ENCODE assay signal across 17 cellular contexts in the genomic region with DNA sequence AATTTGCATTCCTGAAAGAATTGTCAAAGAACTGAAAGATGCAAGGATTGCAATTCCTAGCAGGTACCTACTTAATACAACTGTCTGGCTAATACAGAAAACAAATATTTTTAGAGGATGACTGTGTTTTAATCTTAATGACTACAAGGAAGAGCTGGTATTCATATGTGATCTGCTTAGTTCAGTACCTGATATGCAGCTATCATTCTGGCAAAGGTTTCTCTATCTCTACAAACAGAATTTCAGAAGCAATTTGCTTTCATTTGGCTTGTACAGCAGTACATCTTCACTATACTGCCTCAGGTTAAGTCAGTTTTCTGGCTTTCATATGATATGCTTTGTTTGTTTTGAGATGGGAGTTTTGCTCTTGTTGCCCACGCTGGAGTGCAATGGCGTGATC. TPM values are rescaled to one million over a fixed set of nuclear protein-coding genes. Genes with fewer than 3 reads are reported as not detected.
A peak's percentile ranks its signal among the peaks of the same experiment; 100 is the strongest.
DNase-seq lines count a peak whose midpoint lies in the region; TF ChIP-seq lines count a peak whose summit lies in the region.
"Had no signal": no experiment of that assay in that cellular context is flagged by ENCODE, and none has a peak within 500 bp of the region (broad histone marks: within the 10 kb centered on the region; RNA-seq: fewer than 3 reads in every experiment).

No MANE protein-coding gene starts in this region.

- intact Hi-C loops in CD4-positive, alpha-beta memory T cell (cut with micrococcal nuclease), result loop anchor here (2.0 to 5.0 kb wide), 3 partner anchors 51 to 213 kb away; a partner anchor contains a TSS

- in situ Hi-C loops in GM23248 (cut with MboI), result no loop called here

- H3K9me3 ChIP-seq in CD4-positive, alpha-beta memory T cell (ENCODE audit: control insufficient read depth in 1 of 2, low read length in 2 of 2), result no peaks in the 10 kb centered on the region
- no peaks in the 10 kb centered on the region for H3K9me3 ChIP-seq in GM23248 (ENCODE audit: low read depth)
- H3K9me3 ChIP-seq: adrenal gland, colonic mucosa, esophagus muscularis mucosa, left ventricle myocardium inferior, SJSA1 had no signal

- H3K79me2 ChIP-seq in GM23248 (ENCODE audit: insufficient read depth), result peaks cover 100% of the 10 kb centered on the region

- peak overlapping the region; percentile 61 for H3K27ac ChIP-seq in CD4-positive, alpha-beta memory T cell (ENCODE audit: low read depth, low read length)
- H3K27ac ChIP-seq in GM23248 (0 out of 2 replicates have a peak overlapping the region, but pooled peaks have one; percentile 11), VCaP (peak overlapping the region; percentile 59)
- H3K27ac ChIP-seq: adrenal gland, colonic mucosa, esophagus muscularis mucosa, left ventricle myocardium inferior had no signal

- peaks cover 21% of the 10 kb centered on the region; the same call in 1 of the 2 replicates for H4K20me1 ChIP-seq in GM23248 (ENCODE audit: insufficient read depth)

- no peaks in the 10 kb centered on the region for H3K36me3 ChIP-seq in CD4-positive, alpha-beta memory T cell (ENCODE audit: insufficient read depth, low read length)
- H3K36me3 ChIP-seq in GM23248 (ENCODE audit: low read depth), result no peaks in the 10 kb centered on the region
- H3K36me3 ChIP-seq: adrenal gland, colonic mucosa, esophagus muscularis mucosa, left ventricle myocardium inferior, neural progenitor cell had no signal

- H3K27ac Mint-ChIP-seq in CD4-positive, alpha-beta memory T cell, result peak overlapping the region; percentile 82 to 96 (median 92)
- peak overlapping the region in 5 of 6 donors; percentile 41 to 86 (median 74) for H3K27ac Mint-ChIP-seq in immature natural killer cell
- H3K27ac Mint-ChIP-seq: neural progenitor cell had no signal

- peaks cover 94% of the 10 kb centered on the region for H3K4me1 ChIP-seq in CD4-positive, alpha-beta memory T cell (ENCODE audit: insufficient read depth, low read length)
- peaks cover 32% of the 10 kb centered on the region for H3K4me1 ChIP-seq in GM23248 (ENCODE audit: insufficient read depth)

- no peaks in the 10 kb centered on the region for H3K9me3 Mint-ChIP-seq in CD4-positive, alpha-beta memory T cell
- peaks cover 0 to 2% (median 0%) of the 10 kb centered on the region in 6 donors for H3K9me3 Mint-ChIP-seq in immature natural killer cell

- no peak for TF ChIP-seq CTCF in VCaP (conservative IDR thresholded peaks at IDR 0.05)

- H3K9ac ChIP-seq in GM23248, result no peak overlapping the region
- H3K9ac ChIP-seq: neural progenitor cell had no signal

- no peaks in the 10 kb centered on the region for H3K27me3 ChIP-seq in CD4-positive, alpha-beta memory T cell (ENCODE audit: insufficient read depth, low read length)
- H3K27me3 ChIP-seq in GM23248 (replicated peaks; ENCODE audit: insufficient read depth), result no peaks in the 10 kb centered on the region
- H3K27me3 ChIP-seq: adrenal gland, colonic mucosa, esophagus muscularis mucosa, hepatocyte, neural progenitor cell, SJSA1 had no signal

- peak overlapping the region; percentile 10 for H3K4me2 ChIP-seq in GM23248 (ENCODE audit: unreplicated experiment)
- H3K4me2 ChIP-seq: hepatocyte, neural progenitor cell had no signal

- DNase-seq in CD4-positive, alpha-beta memory T cell, result peak in 2 of 5 donors; percentile 17
- DNase-seq in GM23248, result no peak
- DNase-seq in immature natural killer cell, result no peak
- DNase-seq in HCEC 1CT, result no peak
- DNase-seq in DMS79 (lab: John Stamatoyannopoulos, UW), result no peak
- no peak for DNase-seq in MV-4-11 (lab: John Stamatoyannopoulos, UW)
- DNase-seq: activated CD4-positive, alpha-beta T cell treated with anti-CD3 and anti-CD28 coated beads, Interleukin-2, amount 50 U/mL, for 1 hour; adrenal gland; colonic mucosa; left ventricle myocardium inferior; NCI-H187 treated with DMSO at 0.1 percent for 48 hours; NCI-H748 treated with DMSO at 0.1 percent for 48 hours had no signal

- H3K27me3 Mint-ChIP-seq in CD4-positive, alpha-beta memory T cell, result no peaks in the 10 kb centered on the region
- no peaks in the 10 kb centered on the region for H3K27me3 Mint-ChIP-seq in immature natural killer cell (ENCODE audit: low read depth in 3 of 3)

- H3F3A ChIP-seq in GM23248 (ENCODE audit: insufficient read depth), result peaks cover 33% of the 10 kb centered on the region

- H3K36me3 Mint-ChIP-seq in CD4-positive, alpha-beta memory T cell, result peaks cover 0 to 4% of the 10 kb centered on the region in 2 donors
- H3K36me3 Mint-ChIP-seq in immature natural killer cell, result no peaks in the 10 kb centered on the region

- H2AFZ ChIP-seq in GM23248, result no peak overlapping the region
- H2AFZ ChIP-seq: hepatocyte, neural progenitor cell had no signal

- POLR2A ChIA-PET in CD4-positive, alpha-beta memory T cell (lab: Charles Lee; ENCODE audit: partially characterized antibody), result interaction anchor here (1.2 to 5.3 kb wide), 12 partner anchors 9 to 393 kb away, joined by 3 to 78 read pairs (median 6); a partner anchor contains a TSS

- no peaks in the 10 kb centered on the region for H3K9me2 ChIP-seq in GM23248 (ENCODE audit: insufficient read depth)

- peaks cover 63 to 86% (median 72%) of the 10 kb centered on the region in 4 donors for H3K4me1 Mint-ChIP-seq in CD4-positive, alpha-beta memory T cell
- H3K4me1 Mint-ChIP-seq in immature natural killer cell, result peaks cover 70 to 93% of the 10 kb centered on the region in 2 donors

- H3K4me3 Mint-ChIP-seq in CD4-positive, alpha-beta memory T cell, result peak overlapping the region; percentile 28 to 78 (median 70)
- peak overlapping the region in 3 of 5 donors; percentile 28 to 40 (median 36) for H3K4me3 Mint-ChIP-seq in immature natural killer cell
- H3K4me3 Mint-ChIP-seq: neural progenitor cell had no signal

- CTCF ChIA-PET in CD4-positive, alpha-beta memory T cell (lab: Charles Lee; ENCODE audit: partially characterized antibody), result interaction anchor here (0.7 to 3.2 kb wide), 4 partner anchors 46 to 95 kb away, joined by 3 to 10 read pairs (median 9); a partner anchor contains a TSS

- no peak overlapping the region for H3K4me3 ChIP-seq in CD4-positive, alpha-beta memory T cell (ENCODE audit: low read length in 2 of 2)
- no peak overlapping the region for H3K4me3 ChIP-seq in GM23248
- H3K4me3 ChIP-seq: adrenal gland, colonic mucosa, esophagus muscularis mucosa, hepatocyte, left ventricle myocardium inferior, neural progenitor cell, SJSA1 had no signal

- 93 to 97% methylated on average over 2 of the region's 2 CpGs for WGBS in GM23248 (ENCODE audit: low coverage in 1 of 2, low lambda C conversion rate in 2 of 2, missing lambda C conversion rate in 2 of 2), 2 experiments

RNA-seq across cellular contexts. Expression of a gene that starts 51.3 kb away (rescaled TPM):
- total RNA-seq in CD4-positive, alpha-beta memory T cell, result 100 to 1,000 TPM; 159 to 172 TPM
- polyA plus RNA-seq in CD4-positive, alpha-beta memory T cell, result 10 to 100 TPM; 20.1 to 42.1 TPM
- total RNA-seq in GM23248 (2014; rRNA removed; shearing (Covaris generic)), result 62.3 and 87.2 TPM in 2 replicates
- 41.6 and 44.7 TPM in 2 replicates for polyA plus RNA-seq in GM23248 (2016; fragmentation: Nextera tagmentation; extraction: Ambion mirVana)
- polyA plus RNA-seq in immature natural killer cell, result 10 to 100 TPM; 12.1 to 19.4 (median 13.0) TPM

Comparison
In these comparisons a context has a peak if more than half of its experiments do, and no peak if none do; other contexts are left out.
1. H3K27ac ChIP-seq: peak in every context shown above with its lines; median percentile 61 in CD4-positive, alpha-beta memory T cell; 59 in VCaP; 11 in GM23248.